ENCODE assay signal across 7 cellular contexts in genomic region chr2:126655500-126656310, GRCh38. TPM values are rescaled to one million over a fixed set of nuclear protein-coding genes. Genes with fewer than 3 reads are reported as not detected.
A peak's percentile ranks its signal among the peaks of the same experiment; 100 is the strongest.
DNase-seq lines count a peak whose midpoint lies in the region; ATAC-seq, FAIRE-seq and TF ChIP-seq lines count a peak whose summit lies in the region.

Gene GYPC (plus strand): TSS chr2:126656158. CDS start chr2:126656264, 106 bp downstream.

- H3K79me2 ChIP-seq in astrocyte (ENCODE audit: insufficient read depth, low read length) (peaks cover 15% of the 10 kb centered on the region), hepatocyte (peaks cover 15% of the 10 kb centered on the region)

- TF ChIP-seq EP300 in sigmoid colon (IDR thresholded peaks at IDR 0.05): peak in 1 of 4 donors; percentile 26

- H3K36me3 ChIP-seq in RWPE2 (ENCODE audit: low read depth) (no peaks in the 10 kb centered on the region), astrocyte (ENCODE audit: insufficient read depth, low read length) (no peaks in the 10 kb centered on the region), hepatocyte (replicated peaks; ENCODE audit: insufficient read depth, low read depth) (no peaks in the 10 kb centered on the region), sigmoid colon (no peaks in the 10 kb centered on the region)

- H3K9me3 Mint-ChIP-seq in astrocyte (ENCODE audit: unreplicated experiment): peaks cover 3% of the 10 kb centered on the region

- H3K36me3 Mint-ChIP-seq in astrocyte (ENCODE audit: low read depth, unreplicated experiment): no peaks in the 10 kb centered on the region

- TF ChIP-seq CTCF in RWPE2 (IDR thresholded peaks at IDR 0.05; ENCODE audit: poor library complexity, severe bottlenecking) (no peak), astrocyte (IDR thresholded peaks at IDR 0.05; ENCODE audit: insufficient read depth, low read depth, low read length) (no peak), hepatocyte (IDR thresholded peaks at IDR 0.05; ENCODE audit: poor library complexity) (no peak), sigmoid colon (IDR thresholded peaks at IDR 0.05) (no peak)

- H3K27ac ChIP-seq in RWPE2 (ENCODE audit: poor library complexity, severe bottlenecking) (no peak within 1 kb of the TSS), astrocyte (ENCODE audit: low read depth, low read length) (peak within 1 kb of the TSS; percentile 83), hepatocyte (peak within 1 kb of the TSS; percentile 93), sigmoid colon (peak within 1 kb of the TSS; percentile 94 to 99 (median 99))

- DNase-seq in RWPE2 (ENCODE audit: low spot score) (no peak), astrocyte (ENCODE audit: low read depth) (peak; percentile 36), hepatocyte (ENCODE audit: low spot score) (peak; percentile 41), sigmoid colon (peak; percentile 92), NCI-H2196 treated with DMSO at 0.1 percent for 48 hours (lab: John Stamatoyannopoulos, UW; ENCODE audit: unreplicated experiment) (no peak)

- H3K4me3 ChIP-seq in RWPE2 (ENCODE audit: severe bottlenecking) (no peak within 1 kb of the TSS), astrocyte (ENCODE audit: insufficient read depth, low read depth, low read length) (peak within 1 kb of the TSS; percentile 78), hepatocyte (peak within 1 kb of the TSS; percentile 69), sigmoid colon (peak within 1 kb of the TSS; percentile 69 to 88 (median 86))

- peaks cover 28% of the 10 kb centered on the region for H3K4me1 Mint-ChIP-seq in astrocyte (ENCODE audit: low read depth, unreplicated experiment)

- H3K27me3 ChIP-seq in RWPE2 (ENCODE audit: insufficient read depth, poor library complexity, severe bottlenecking): peaks cover 8% of the 10 kb centered on the region
- H3K27me3 ChIP-seq in astrocyte (ENCODE audit: insufficient read depth, low read length): no peaks in the 10 kb centered on the region
- H3K27me3 ChIP-seq in hepatocyte: no peaks in the 10 kb centered on the region
- H3K27me3 ChIP-seq in sigmoid colon: no peaks in the 10 kb centered on the region

- peak within 1 kb of the TSS; percentile 59 for H3K27ac Mint-ChIP-seq in astrocyte (ENCODE audit: unreplicated experiment)

- peaks cover 7% of the 10 kb centered on the region for H3K27me3 Mint-ChIP-seq in astrocyte (ENCODE audit: low read depth, unreplicated experiment)

- TF ChIP-seq POLR2A in GM18526 (IDR thresholded peaks at IDR 0.05; ENCODE audit: extremely low read depth, insufficient read length): peak; percentile 15
- peak in 1 of 2 donors; percentile 25 for TF ChIP-seq POLR2A in sigmoid colon (IDR thresholded peaks at IDR 0.05)

- FAIRE-seq in astrocyte (lab: Jason Lieb, UNC): no peak

- peak within 1 kb of the TSS; percentile 94 for H3K9ac ChIP-seq in astrocyte (ENCODE audit: low read length)

- ATAC-seq in HG02852 (IDR thresholded peaks at IDR 0.05; ENCODE audit: unreplicated experiment): peak; percentile 36
- ATAC-seq in RWPE2 (ENCODE audit: low read depth): peak; percentile 26; the same call in 1 of the 3 replicates

- H3K4me1 ChIP-seq in RWPE2 (ENCODE audit: insufficient read depth, poor library complexity, severe bottlenecking) (no peaks in the 10 kb centered on the region), astrocyte (ENCODE audit: insufficient read depth, low read length) (peaks cover 35% of the 10 kb centered on the region), hepatocyte (ENCODE audit: insufficient read depth) (peaks cover 18% of the 10 kb centered on the region), sigmoid colon (peaks cover 0 to 52% (median 47%) of the 10 kb centered on the region in 4 donors)

- 20% methylated on average over 28 of the region's 38 CpGs for WGBS in hepatocyte (ENCODE audit: low lambda C conversion rate, missing lambda C conversion rate)
- 13 to 25% methylated on average over 38 of the region's 38 CpGs for WGBS in sigmoid colon, 2 donors

- H2AFZ ChIP-seq in astrocyte (ENCODE audit: low read depth, low read length) (peak within 1 kb of the TSS; percentile 91), hepatocyte (peak within 1 kb of the TSS; percentile 53)

- H3K9me2 ChIP-seq in hepatocyte (replicated peaks; ENCODE audit: insufficient read depth): no peaks in the 10 kb centered on the region

- intact Hi-C loops in sigmoid colon (cut with DNase I): loop anchor here (2.0 to 10.0 kb wide), 3 partner anchors 49 to 729 kb away; partner anchors contain the start of gene MAP3K2

- H3K4me3 Mint-ChIP-seq in astrocyte (ENCODE audit: unreplicated experiment): peak within 1 kb of the TSS; percentile 92

- H3K9me3 ChIP-seq in RWPE2 (ENCODE audit: severe bottlenecking) (no peaks in the 10 kb centered on the region), astrocyte (ENCODE audit: insufficient read depth, low read depth, low read length) (no peaks in the 10 kb centered on the region), hepatocyte (ENCODE audit: low read depth) (no peaks in the 10 kb centered on the region), sigmoid colon (no peaks in the 10 kb centered on the region)

- H3K4me2 ChIP-seq in astrocyte (ENCODE audit: low read length) (peak within 1 kb of the TSS; percentile 97), hepatocyte (peak within 1 kb of the TSS; percentile 92)

- peaks cover 5% of the 10 kb centered on the region for H4K20me1 ChIP-seq in astrocyte (ENCODE audit: insufficient read depth, low read length)
- H4K20me1 ChIP-seq in hepatocyte (ENCODE audit: insufficient read depth, poor library complexity, severe bottlenecking): no peaks in the 10 kb centered on the region

RNA-seq across cellular contexts. Expression of gene GYPC, which starts in this region (rescaled TPM):
- total RNA-seq in astrocyte (26.5 and 29.3 TPM in 2 replicates), hepatocyte (35.0 and 46.9 TPM in 2 replicates), sigmoid colon (100 to 1,000 TPM in 3 of 4 donors, 10 to 100 TPM in 1; 93.5 to 123 (median 113) TPM)
- polyA plus RNA-seq in hepatocyte (84.2 and 87.7 TPM in 2 replicates), sigmoid colon (10 to 100 TPM; 18.0 to 93.7 (median 66.8) TPM)

Comparison
In these comparisons a context has a peak if more than half of its experiments do, and no peak if none do; other contexts are left out.
1. DNase-seq: peak in astrocyte (single experiment), hepatocyte (single experiment) and sigmoid colon (single experiment); none in RWPE2 (single experiment) and NCI-H2196 treated with DMSO at 0.1 percent for 48 hours (single experiment).